ENCODE assay signal across 12 cellular contexts in the genomic region with DNA sequence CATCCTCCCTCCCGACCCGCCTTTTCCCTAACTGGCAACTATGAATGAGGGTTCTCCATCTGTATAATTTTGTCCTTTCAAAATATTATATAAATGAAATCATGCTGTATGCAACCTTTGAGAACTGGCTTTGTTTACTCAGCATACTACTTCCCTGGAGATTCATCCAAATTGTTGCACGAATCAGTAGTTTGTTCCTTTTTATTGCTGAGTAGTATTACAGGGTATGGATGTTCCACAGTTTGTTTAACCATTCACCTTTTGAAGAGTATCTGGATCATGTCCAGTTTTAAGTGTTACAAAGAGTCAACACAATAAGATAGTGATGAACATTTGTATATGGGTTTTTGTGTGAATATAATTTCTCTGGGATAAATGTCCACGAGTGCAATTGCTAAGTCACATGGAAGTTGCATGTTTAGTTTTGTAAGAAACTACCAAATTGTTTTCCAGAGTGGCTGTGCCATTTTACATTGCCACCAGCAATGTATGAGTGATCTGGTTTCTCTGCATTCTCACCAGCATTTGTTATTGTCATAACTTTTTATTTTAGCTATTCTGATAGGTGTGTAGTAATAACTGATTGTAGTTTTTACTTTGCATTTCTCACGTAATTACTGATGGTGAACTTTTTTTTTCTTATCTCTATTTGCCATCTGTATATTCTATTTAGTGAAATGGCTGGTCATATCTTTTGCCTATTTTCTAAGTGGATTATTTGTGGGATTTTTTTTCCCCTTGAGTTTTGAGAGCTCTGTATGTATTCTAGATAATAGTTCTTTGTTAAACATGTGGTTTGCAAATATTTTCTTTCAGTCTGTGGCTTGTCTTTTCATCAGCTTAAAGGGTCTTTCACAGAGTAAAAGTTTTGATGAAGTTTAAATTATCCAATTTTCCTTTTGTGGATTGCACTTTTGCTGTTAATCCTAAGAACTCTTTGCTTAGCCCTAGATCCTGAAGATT.
"Had no signal": no experiment of that assay in that cellular context is flagged by ENCODE, and none has a peak within 500 bp of the region (broad histone marks: within the 10 kb centered on the region; RNA-seq: fewer than 3 reads in every experiment).

No MANE protein-coding gene starts in this region.

- H3K36me3 ChIP-seq: adrenal gland, colonic mucosa, ovary had no signal

- H3K4me3 ChIP-seq: adrenal gland, colonic mucosa, hepatocyte, ovary had no signal

- H3K27ac ChIP-seq: adrenal gland, colonic mucosa, hepatocyte, ovary had no signal

- ATAC-seq: activated CD4-positive, CD25-positive, alpha-beta regulatory T cell treated with anti-CD3 and anti-CD28 coated beads, Interleukin-2, amount 50 U/mL, for 24 hours had no signal

- H3K4me1 ChIP-seq: adrenal gland, colonic mucosa had no signal

- H3K27me3 ChIP-seq: adrenal gland, colonic mucosa, hepatocyte, ovary had no signal

- DNase-seq: activated naive CD4-positive, alpha-beta T cell treated with anti-CD3 and anti-CD28 coated beads, Interleukin-2, amount 50 U/mL, for 16 hours; activated T-cell treated with anti-CD3 and anti-CD28 coated beads, Interleukin-2, amount 50 U/mL, for 1 hour; adrenal gland; caudate nucleus; colonic mucosa; effector CD8-positive, alpha-beta T cell; kidney; mesendoderm; ovary; stimulated activated CD4-positive, alpha-beta T cell treated with anti-CD3 and anti-CD28 coated beads, Interleukin-4, amount 100 ng/mL, for 1 hour had no signal

- H2AFZ ChIP-seq: hepatocyte had no signal

- H3K79me2 ChIP-seq: hepatocyte had no signal

- H3K9me3 ChIP-seq: adrenal gland, colonic mucosa, ovary had no signal

- H3K4me2 ChIP-seq: hepatocyte had no signal
